ENCODE assay signal across 1 cellular context in genomic region chr10:43688348-43688892, GRCh38.
TF ChIP-seq lines count a peak whose summit lies in the region.

No MANE protein-coding gene starts in this region.

TF ChIP-seq in H1, 55 proteins besides CTCF, POLR2A, EP300 and RAD21:
- TF ChIP-seq MAFK (IDR thresholded peaks at IDR 0.05; ENCODE audit: low read depth, low read length) (no peak), CHD2 (IDR thresholded peaks at IDR 0.05; ENCODE audit: low read length) (no peak), RNF2 (IDR thresholded peaks at IDR 0.05; ENCODE audit: borderline replicate concordance, low read depth, low read length, missing control alignments, poor library complexity, severe bottlenecking) (no peak), SP4 (IDR thresholded peaks at IDR 0.05; ENCODE audit: low read length) (no peak), PHF8 (conservative IDR thresholded peaks at IDR 0.05; ENCODE audit: low read depth, low read length) (no peak), NRF1 (IDR thresholded peaks at IDR 0.05; ENCODE audit: low read depth, low read length) (no peak), EZH2 (IDR thresholded peaks at IDR 0.05; ENCODE audit: low read depth, low read length, severe bottlenecking) (no peak), HDAC6 (IDR thresholded peaks at IDR 0.05; ENCODE audit: low read depth, low read length) (no peak), SIN3A (conservative IDR thresholded peaks at IDR 0.05 in 1 of 2, IDR thresholded peaks at IDR 0.05 in 1 of 2; ENCODE audit: low read depth in 1 of 2, low read length in 2 of 2) (no peak), GTF2F1 (IDR thresholded peaks at IDR 0.05; ENCODE audit: borderline replicate concordance, low read depth, low read length) (no peak), SIRT6 (IDR thresholded peaks at IDR 0.05; ENCODE audit: low read length) (no peak), POU5F1 (IDR thresholded peaks at IDR 0.05; ENCODE audit: low read depth, low read length) (no peak), TAF7 (optimal IDR thresholded peaks at IDR 0.05; ENCODE audit: borderline replicate concordance, low read depth, low read length) (no peak), USF2 (IDR thresholded peaks at IDR 0.05; ENCODE audit: low read length) (no peak), SAP30 (IDR thresholded peaks at IDR 0.05; ENCODE audit: insufficient read depth, insufficient replicate concordance, low read length) (no peak), SUZ12 (IDR thresholded peaks at IDR 0.05; ENCODE audit: low read length) (no peak), RBBP5 (IDR thresholded peaks at IDR 0.05; ENCODE audit: borderline replicate concordance, low read depth, low read length) (no peak), EGR1 (IDR thresholded peaks at IDR 0.05; ENCODE audit: borderline replicate concordance, low read depth, low read length) (no peak), KDM5A (IDR thresholded peaks at IDR 0.05; ENCODE audit: low read length) (no peak)
